1 cellular context compared by ENCODE assay signal in genomic region chr14:105351920-105352871, GRCh38.
TF ChIP-seq lines count a peak whose summit lies in the region.

No MANE protein-coding gene starts in this region.

TF ChIP-seq in HEK293, 187 proteins besides CTCF, POLR2A, EP300 and RAD21 (continued from another document and continues in another):
- TF ChIP-seq, protein P1, sequence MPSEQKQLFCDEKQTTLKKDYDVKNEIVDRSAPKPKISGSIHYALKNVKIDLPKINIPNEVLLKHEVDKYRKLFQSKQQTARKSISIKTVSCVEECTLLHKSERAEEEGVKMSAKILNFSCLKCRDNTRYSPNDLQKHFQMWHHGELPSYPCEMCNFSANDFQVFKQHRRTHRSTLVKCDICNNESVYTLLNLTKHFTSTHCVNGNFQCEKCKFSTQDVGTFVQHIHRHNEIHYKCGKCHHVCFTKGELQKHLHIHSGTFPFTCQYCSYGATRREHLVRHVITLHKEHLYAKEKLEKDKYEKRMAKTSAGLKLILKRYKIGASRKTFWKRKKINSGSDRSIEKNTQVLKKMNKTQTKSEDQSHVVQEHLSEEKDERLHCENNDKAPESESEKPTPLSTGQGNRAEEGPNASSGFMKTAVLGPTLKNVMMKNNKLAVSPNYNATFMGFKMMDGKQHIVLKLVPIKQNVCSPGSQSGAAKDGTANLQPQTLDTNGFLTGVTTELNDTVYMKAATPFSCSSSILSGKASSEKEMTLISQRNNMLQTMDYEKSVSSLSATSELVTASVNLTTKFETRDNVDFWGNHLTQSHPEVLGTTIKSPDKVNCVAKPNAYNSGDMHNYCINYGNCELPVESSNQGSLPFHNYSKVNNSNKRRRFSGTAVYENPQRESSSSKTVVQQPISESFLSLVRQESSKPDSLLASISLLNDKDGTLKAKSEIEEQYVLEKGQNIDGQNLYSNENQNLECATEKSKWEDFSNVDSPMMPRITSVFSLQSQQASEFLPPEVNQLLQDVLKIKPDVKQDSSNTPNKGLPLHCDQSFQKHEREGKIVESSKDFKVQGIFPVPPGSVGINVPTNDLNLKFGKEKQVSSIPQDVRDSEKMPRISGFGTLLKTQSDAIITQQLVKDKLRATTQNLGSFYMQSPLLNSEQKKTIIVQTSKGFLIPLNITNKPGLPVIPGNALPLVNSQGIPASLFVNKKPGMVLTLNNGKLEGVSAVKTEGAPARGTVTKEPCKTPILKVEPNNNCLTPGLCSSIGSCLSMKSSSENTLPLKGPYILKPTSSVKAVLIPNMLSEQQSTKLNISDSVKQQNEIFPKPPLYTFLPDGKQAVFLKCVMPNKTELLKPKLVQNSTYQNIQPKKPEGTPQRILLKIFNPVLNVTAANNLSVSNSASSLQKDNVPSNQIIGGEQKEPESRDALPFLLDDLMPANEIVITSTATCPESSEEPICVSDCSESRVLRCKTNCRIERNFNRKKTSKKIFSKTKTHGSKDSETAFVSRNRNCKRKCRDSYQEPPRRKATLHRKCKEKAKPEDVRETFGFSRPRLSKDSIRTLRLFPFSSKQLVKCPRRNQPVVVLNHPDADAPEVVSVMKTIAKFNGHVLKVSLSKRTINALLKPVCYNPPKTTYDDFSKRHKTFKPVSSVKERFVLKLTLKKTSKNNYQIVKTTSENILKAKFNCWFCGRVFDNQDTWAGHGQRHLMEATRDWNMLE (tag by site-specific recombination; conservative IDR thresholded peaks at IDR 0.05; ENCODE audit: low read depth): no peak
- TF ChIP-seq ZFP69B (tag by site-specific recombination; IDR thresholded peaks at IDR 0.05): no peak
- TF ChIP-seq AEBP2 (tag by site-specific recombination; IDR thresholded peaks at IDR 0.05; ENCODE audit: borderline replicate concordance): no peak
- no peak for TF ChIP-seq PRDM6 (tag by site-specific recombination; IDR thresholded peaks at IDR 0.05)
- no peak for TF ChIP-seq OVOL3 (tag by site-specific recombination; IDR thresholded peaks at IDR 0.05)
- TF ChIP-seq ZNF544 (tag by site-specific recombination; IDR thresholded peaks at IDR 0.05): no peak
- no peak for TF ChIP-seq ZNF626 (tag by site-specific recombination; IDR thresholded peaks at IDR 0.05)
- TF ChIP-seq, protein P2, sequence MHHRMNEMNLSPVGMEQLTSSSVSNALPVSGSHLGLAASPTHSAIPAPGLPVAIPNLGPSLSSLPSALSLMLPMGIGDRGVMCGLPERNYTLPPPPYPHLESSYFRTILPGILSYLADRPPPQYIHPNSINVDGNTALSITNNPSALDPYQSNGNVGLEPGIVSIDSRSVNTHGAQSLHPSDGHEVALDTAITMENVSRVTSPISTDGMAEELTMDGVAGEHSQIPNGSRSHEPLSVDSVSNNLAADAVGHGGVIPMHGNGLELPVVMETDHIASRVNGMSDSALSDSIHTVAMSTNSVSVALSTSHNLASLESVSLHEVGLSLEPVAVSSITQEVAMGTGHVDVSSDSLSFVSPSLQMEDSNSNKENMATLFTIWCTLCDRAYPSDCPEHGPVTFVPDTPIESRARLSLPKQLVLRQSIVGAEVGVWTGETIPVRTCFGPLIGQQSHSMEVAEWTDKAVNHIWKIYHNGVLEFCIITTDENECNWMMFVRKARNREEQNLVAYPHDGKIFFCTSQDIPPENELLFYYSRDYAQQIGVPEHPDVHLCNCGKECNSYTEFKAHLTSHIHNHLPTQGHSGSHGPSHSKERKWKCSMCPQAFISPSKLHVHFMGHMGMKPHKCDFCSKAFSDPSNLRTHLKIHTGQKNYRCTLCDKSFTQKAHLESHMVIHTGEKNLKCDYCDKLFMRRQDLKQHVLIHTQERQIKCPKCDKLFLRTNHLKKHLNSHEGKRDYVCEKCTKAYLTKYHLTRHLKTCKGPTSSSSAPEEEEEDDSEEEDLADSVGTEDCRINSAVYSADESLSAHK (tag by site-specific recombination; IDR thresholded peaks at IDR 0.05): no peak
- TF ChIP-seq ZNF596 (tag by site-specific recombination; IDR thresholded peaks at IDR 0.05): no peak
- no peak for TF ChIP-seq ZNF114 (tag by site-specific recombination; IDR thresholded peaks at IDR 0.05)
- no peak for TF ChIP-seq ZNF513 (tag by site-specific recombination; IDR thresholded peaks at IDR 0.05)
- no peak for TF ChIP-seq ZNF354C (tag by site-specific recombination; IDR thresholded peaks at IDR 0.05; ENCODE audit: borderline replicate concordance, low read depth)
- TF ChIP-seq, protein P3, sequence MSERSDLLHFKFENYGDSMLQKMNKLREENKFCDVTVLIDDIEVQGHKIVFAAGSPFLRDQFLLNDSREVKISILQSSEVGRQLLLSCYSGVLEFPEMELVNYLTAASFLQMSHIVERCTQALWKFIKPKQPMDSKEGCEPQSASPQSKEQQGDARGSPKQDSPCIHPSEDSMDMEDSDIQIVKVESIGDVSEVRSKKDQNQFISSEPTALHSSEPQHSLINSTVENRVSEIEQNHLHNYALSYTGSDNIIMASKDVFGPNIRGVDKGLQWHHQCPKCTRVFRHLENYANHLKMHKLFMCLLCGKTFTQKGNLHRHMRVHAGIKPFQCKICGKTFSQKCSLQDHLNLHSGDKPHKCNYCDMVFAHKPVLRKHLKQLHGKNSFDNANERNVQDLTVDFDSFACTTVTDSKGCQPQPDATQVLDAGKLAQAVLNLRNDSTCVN (tag by site-specific recombination; optimal IDR thresholded peaks at IDR 0.05): no peak
- TF ChIP-seq HIC1 (tag by site-specific recombination; IDR thresholded peaks at IDR 0.05): no peak
- no peak for TF ChIP-seq ZNF211 (tag by site-specific recombination; IDR thresholded peaks at IDR 0.05; ENCODE audit: low read depth)
- TF ChIP-seq ZNF768 (tag by site-specific recombination; IDR thresholded peaks at IDR 0.05): no peak
- TF ChIP-seq ZBTB21 (tag by site-specific recombination; IDR thresholded peaks at IDR 0.05): no peak
- TF ChIP-seq ZNF19 (tag by site-specific recombination; IDR thresholded peaks at IDR 0.05; ENCODE audit: low read depth): no peak
- TF ChIP-seq SCRT1 (tag by site-specific recombination; IDR thresholded peaks at IDR 0.05; ENCODE audit: borderline replicate concordance): no peak
- no peak for TF ChIP-seq ZNF670 (tag by site-specific recombination; IDR thresholded peaks at IDR 0.05; ENCODE audit: low read depth)
- no peak for TF ChIP-seq TCF7L2 (IDR thresholded peaks at IDR 0.05; ENCODE audit: borderline replicate concordance, low read depth, low read length)
- TF ChIP-seq SCRT2 (tag by site-specific recombination; IDR thresholded peaks at IDR 0.05): no peak
- TF ChIP-seq, protein P4, sequence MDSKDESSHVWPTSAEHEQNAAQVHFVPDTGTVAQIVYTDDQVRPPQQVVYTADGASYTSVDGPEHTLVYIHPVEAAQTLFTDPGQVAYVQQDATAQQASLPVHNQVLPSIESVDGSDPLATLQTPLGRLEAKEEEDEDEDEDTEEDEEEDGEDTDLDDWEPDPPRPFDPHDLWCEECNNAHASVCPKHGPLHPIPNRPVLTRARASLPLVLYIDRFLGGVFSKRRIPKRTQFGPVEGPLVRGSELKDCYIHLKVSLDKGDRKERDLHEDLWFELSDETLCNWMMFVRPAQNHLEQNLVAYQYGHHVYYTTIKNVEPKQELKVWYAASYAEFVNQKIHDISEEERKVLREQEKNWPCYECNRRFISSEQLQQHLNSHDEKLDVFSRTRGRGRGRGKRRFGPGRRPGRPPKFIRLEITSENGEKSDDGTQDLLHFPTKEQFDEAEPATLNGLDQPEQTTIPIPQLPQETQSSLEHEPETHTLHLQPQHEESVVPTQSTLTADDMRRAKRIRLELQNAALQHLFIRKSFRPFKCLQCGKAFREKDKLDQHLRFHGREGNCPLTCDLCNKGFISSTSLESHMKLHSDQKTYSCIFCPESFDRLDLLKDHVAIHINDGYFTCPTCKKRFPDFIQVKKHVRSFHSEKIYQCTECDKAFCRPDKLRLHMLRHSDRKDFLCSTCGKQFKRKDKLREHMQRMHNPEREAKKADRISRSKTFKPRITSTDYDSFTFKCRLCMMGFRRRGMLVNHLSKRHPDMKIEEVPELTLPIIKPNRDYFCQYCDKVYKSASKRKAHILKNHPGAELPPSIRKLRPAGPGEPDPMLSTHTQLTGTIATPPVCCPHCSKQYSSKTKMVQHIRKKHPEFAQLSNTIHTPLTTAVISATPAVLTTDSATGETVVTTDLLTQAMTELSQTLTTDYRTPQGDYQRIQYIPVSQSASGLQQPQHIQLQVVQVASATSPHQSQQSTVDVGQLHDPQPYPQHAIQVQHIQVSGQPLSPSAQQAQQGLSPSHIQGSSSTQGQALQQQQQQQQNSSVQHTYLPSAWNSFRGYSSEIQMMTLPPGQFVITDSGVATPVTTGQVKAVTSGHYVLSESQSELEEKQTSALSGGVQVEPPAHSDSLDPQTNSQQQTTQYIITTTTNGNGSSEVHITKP (tag by site-specific recombination; IDR thresholded peaks at IDR 0.05): no peak
- no peak for TF ChIP-seq ZNF10 (tag by site-specific recombination; IDR thresholded peaks at IDR 0.05)
- TF ChIP-seq ZEB2 (tag by site-specific recombination; IDR thresholded peaks at IDR 0.05): peak; percentile 65; the same call in 1 of the 2 replicates
- TF ChIP-seq ZNF133 (tag by site-specific recombination; IDR thresholded peaks at IDR 0.05): no peak
- peak; percentile 66; the same call in 1 of the 2 replicates for TF ChIP-seq ZNF600 (tag by site-specific recombination; IDR thresholded peaks at IDR 0.05)
- TF ChIP-seq, protein P5, sequence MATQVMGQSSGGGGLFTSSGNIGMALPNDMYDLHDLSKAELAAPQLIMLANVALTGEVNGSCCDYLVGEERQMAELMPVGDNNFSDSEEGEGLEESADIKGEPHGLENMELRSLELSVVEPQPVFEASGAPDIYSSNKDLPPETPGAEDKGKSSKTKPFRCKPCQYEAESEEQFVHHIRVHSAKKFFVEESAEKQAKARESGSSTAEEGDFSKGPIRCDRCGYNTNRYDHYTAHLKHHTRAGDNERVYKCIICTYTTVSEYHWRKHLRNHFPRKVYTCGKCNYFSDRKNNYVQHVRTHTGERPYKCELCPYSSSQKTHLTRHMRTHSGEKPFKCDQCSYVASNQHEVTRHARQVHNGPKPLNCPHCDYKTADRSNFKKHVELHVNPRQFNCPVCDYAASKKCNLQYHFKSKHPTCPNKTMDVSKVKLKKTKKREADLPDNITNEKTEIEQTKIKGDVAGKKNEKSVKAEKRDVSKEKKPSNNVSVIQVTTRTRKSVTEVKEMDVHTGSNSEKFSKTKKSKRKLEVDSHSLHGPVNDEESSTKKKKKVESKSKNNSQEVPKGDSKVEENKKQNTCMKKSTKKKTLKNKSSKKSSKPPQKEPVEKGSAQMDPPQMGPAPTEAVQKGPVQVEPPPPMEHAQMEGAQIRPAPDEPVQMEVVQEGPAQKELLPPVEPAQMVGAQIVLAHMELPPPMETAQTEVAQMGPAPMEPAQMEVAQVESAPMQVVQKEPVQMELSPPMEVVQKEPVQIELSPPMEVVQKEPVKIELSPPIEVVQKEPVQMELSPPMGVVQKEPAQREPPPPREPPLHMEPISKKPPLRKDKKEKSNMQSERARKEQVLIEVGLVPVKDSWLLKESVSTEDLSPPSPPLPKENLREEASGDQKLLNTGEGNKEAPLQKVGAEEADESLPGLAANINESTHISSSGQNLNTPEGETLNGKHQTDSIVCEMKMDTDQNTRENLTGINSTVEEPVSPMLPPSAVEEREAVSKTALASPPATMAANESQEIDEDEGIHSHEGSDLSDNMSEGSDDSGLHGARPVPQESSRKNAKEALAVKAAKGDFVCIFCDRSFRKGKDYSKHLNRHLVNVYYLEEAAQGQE (tag by site-specific recombination; IDR thresholded peaks at IDR 0.05): no peak
